ENCODE assay signal across 8 cellular contexts in genomic region chr7:55365680-55366460, GRCh38. TPM values are rescaled to one million over a fixed set of nuclear protein-coding genes. Genes with fewer than 3 reads are reported as not detected.
A peak's percentile ranks its signal among the peaks of the same experiment; 100 is the strongest.
DNase-seq lines count a peak whose midpoint lies in the region; ATAC-seq lines count a peak whose summit lies in the region.

No MANE protein-coding gene starts in this region.

- peak overlapping the region; percentile 82 to 100 (median 92) for H3K4me3 ChIP-seq in BLaER1 treated with 17β-estradiol and CSF1 and Interleukin-3, amounts not matched to agents 10 nM and 100 nM

- peaks cover 32% of the 10 kb centered on the region for H3K4me1 Mint-ChIP-seq in activated CD4-positive, alpha-beta T cell treated with anti-CD3 and anti-CD28 coated beads, Interleukin-2, amount 10 ng/mL, durations not matched to agents 24 days and 14 days

- no peaks in the 10 kb centered on the region for H3K9me3 Mint-ChIP-seq in activated CD4-positive, alpha-beta T cell treated with anti-CD3 and anti-CD28 coated beads, Interleukin-2, amount 10 ng/mL, durations not matched to agents 24 days and 14 days

- peak overlapping the region; percentile 96 for H3K27ac Mint-ChIP-seq in activated CD4-positive, alpha-beta T cell treated with anti-CD3 and anti-CD28 coated beads, Interleukin-2, amount 10 ng/mL, durations not matched to agents 24 days and 14 days

- no peaks in the 10 kb centered on the region for H3K27me3 ChIP-seq in BLaER1 treated with 17β-estradiol and CSF1 and Interleukin-3, amounts not matched to agents 10 nM and 100 nM

- peak overlapping the region; percentile 82 to 98 (median 94) for H3K4me2 ChIP-seq in BLaER1 treated with 17β-estradiol and CSF1 and Interleukin-3, amounts not matched to agents 10 nM and 100 nM

- H3K36me3 ChIP-seq in BLaER1 treated with 17β-estradiol and CSF1 and Interleukin-3, amounts not matched to agents 10 nM and 100 nM = peaks cover 0 to 6% (median 0%) of the 10 kb centered on the region in 11 experiments; a peak in 1 of 22 replicates

- H3K27ac ChIP-seq in BLaER1 treated with 17β-estradiol and CSF1 and Interleukin-3, amounts not matched to agents 10 nM and 100 nM = peak overlapping the region; percentile 95 to 100 (median 99)

- H3K36me3 Mint-ChIP-seq in activated CD4-positive, alpha-beta T cell treated with anti-CD3 and anti-CD28 coated beads, Interleukin-2, amount 10 ng/mL, durations not matched to agents 24 days and 14 days (ENCODE audit: low read depth) = peaks cover 17% of the 10 kb centered on the region

- peak overlapping the region; percentile 96 for H3K4me3 Mint-ChIP-seq in activated CD4-positive, alpha-beta T cell treated with anti-CD3 and anti-CD28 coated beads, Interleukin-2, amount 10 ng/mL, durations not matched to agents 24 days and 14 days

- peak; percentile 75 for DNase-seq in GM19240 (ENCODE audit: insufficient read length, low spot score)
- peak; percentile 51 for DNase-seq in NCI-H524 treated with DMSO at 0.1 percent for 48 hours (lab: John Stamatoyannopoulos, UW)
- peak; percentile 98 for DNase-seq in activated CD4-positive, alpha-beta T cell treated with anti-CD3 and anti-CD28 coated beads, Interleukin-2, amount 10 ng/mL, durations not matched to agents 24 days and 14 days
- peak; percentile 22 for DNase-seq in cortex of kidney (lab: John Stamatoyannopoulos, UW)
- peak; percentile 98 for DNase-seq in left lobe of liver (ENCODE audit: low spot score)
- DNase-seq in stimulated activated CD4-positive, alpha-beta T cell treated with anti-CD3 and anti-CD28 coated beads, Interleukin-2, amount 100 ng/mL, for 24 hours = peak; percentile 93 to 94

- no peaks in the 10 kb centered on the region for H3K9me3 ChIP-seq in BLaER1 treated with 17β-estradiol and CSF1 and Interleukin-3, amounts not matched to agents 10 nM and 100 nM (replicated peaks in 1 of 11)

- H3K9ac ChIP-seq in BLaER1 treated with 17β-estradiol and CSF1 and Interleukin-3, amounts not matched to agents 10 nM and 100 nM = peak overlapping the region; percentile 92 to 100 (median 99)

- peaks cover 1% of the 10 kb centered on the region for H3K27me3 Mint-ChIP-seq in activated CD4-positive, alpha-beta T cell treated with anti-CD3 and anti-CD28 coated beads, Interleukin-2, amount 10 ng/mL, durations not matched to agents 24 days and 14 days

- intact Hi-C loops in activated CD4-positive, alpha-beta T cell treated with anti-CD3 and anti-CD28 coated beads, Interleukin-2, amount 10 ng/mL, durations not matched to agents 24 days and 14 days (cut with micrococcal nuclease) = loop anchor here (1.0 to 2.0 kb wide), 8 partner anchors 49 to 740 kb away; partner anchors contain the start of genes CCT6A, CHCHD2, MRPS17 and PSPH

- H4K20me1 ChIP-seq in BLaER1 treated with 17β-estradiol and CSF1 and Interleukin-3, amounts not matched to agents 10 nM and 100 nM = peaks cover 0 to 9% (median 0%) of the 10 kb centered on the region in 11 experiments; a peak in 4 of 22 replicates

- peaks cover 18 to 32% (median 26%) of the 10 kb centered on the region in 10 experiments for H3K4me1 ChIP-seq in BLaER1 treated with 17β-estradiol and CSF1 and Interleukin-3, amounts not matched to agents 10 nM and 100 nM

- ATAC-seq in HG03457 (IDR thresholded peaks at IDR 0.05; ENCODE audit: unreplicated experiment) = peak; percentile 68
- peak; percentile 95 for ATAC-seq in left lobe of liver

RNA-seq across cellular contexts. Expression of gene LANCL2, which starts 0.7 kb away (rescaled TPM):
- total RNA-seq in activated CD4-positive, alpha-beta T cell treated with anti-CD3 and anti-CD28 coated beads, Interleukin-2, amount 10 ng/mL, durations not matched to agents 24 days and 14 days = 10.9 and 12.2 TPM in 2 replicates
- 8.5 TPM for total RNA-seq in left lobe of liver

Comparison
In these comparisons a context has a peak if more than half of its experiments do, and no peak if none do; other contexts are left out.
1. Peak in every context shown above with its lines: DNase-seq, ATAC-seq, H3K4me3 ChIP-seq and H3K27ac ChIP-seq.
2. DNase-seq: peak in every context shown above with its lines; median percentile 98 in activated CD4-positive, alpha-beta T cell treated with anti-CD3 and anti-CD28 coated beads, Interleukin-2, amount 10 ng/mL, durations not matched to agents 24 days and 14 days; 98 in left lobe of liver; 94 in stimulated activated CD4-positive, alpha-beta T cell treated with anti-CD3 and anti-CD28 coated beads, Interleukin-2, amount 100 ng/mL, for 24 hours; 75 in GM19240; 51 in NCI-H524 treated with DMSO at 0.1 percent for 48 hours; 22 in cortex of kidney.